ENCODE assay signal across 18 cellular contexts in genomic region chr18:28159055-28159454, GRCh38. TPM values are rescaled to one million over a fixed set of nuclear protein-coding genes. Genes with fewer than 3 reads are reported as not detected.
DNase-seq lines count a peak whose midpoint lies in the region; ATAC-seq and TF ChIP-seq lines count a peak whose summit lies in the region.
"Had no signal": no experiment of that assay in that cellular context is flagged by ENCODE, and none has a peak within 500 bp of the region (broad histone marks: within the 10 kb centered on the region; RNA-seq: fewer than 3 reads in every experiment).

No MANE protein-coding gene starts in this region.

- peaks cover 40% of the 10 kb centered on the region for H3K4me1 Mint-ChIP-seq in WTC11
- H3K4me1 Mint-ChIP-seq: activated CD4-positive, alpha-beta T cell treated with anti-CD3 and anti-CD28 coated beads, Interleukin-2, amount 10 ng/mL, durations not matched to agents 7 days and 5 days had no signal

- H3K9me3 ChIP-seq in right atrium auricular region (no peaks in the 10 kb centered on the region), heart right ventricle (no peaks in the 10 kb centered on the region), ovary (no peaks in the 10 kb centered on the region)
- H3K9me3 ChIP-seq: MG63 had no signal

- ATAC-seq in Right ventricle myocardium superior (ENCODE audit: poor library complexity) = peak; percentile 27
- ATAC-seq in WTC11 = peak; percentile 38; the same call in 1 of the 2 replicates
- ATAC-seq in heart right ventricle = peak in 4 of 8 donors; percentile 50 to 60 (median 56)
- ATAC-seq: HepG2 had no signal

- TF ChIP-seq EP300 in ovary (IDR thresholded peaks at IDR 0.05) = no peak

- POLR2A ChIA-PET in WTC11 (lab: Charles Lee) = no interaction called here

- no peaks in the 10 kb centered on the region for H3K9me3 Mint-ChIP-seq in WTC11
- H3K9me3 Mint-ChIP-seq: activated CD4-positive, alpha-beta T cell treated with anti-CD3 and anti-CD28 coated beads, Interleukin-2, amount 10 ng/mL, durations not matched to agents 7 days and 5 days had no signal

- H3K27ac ChIP-seq in right atrium auricular region (peak overlapping the region in 1 of 2 donors; percentile 61), heart right ventricle (peak overlapping the region in 9 of 10 donors; percentile 25 to 83 (median 68)), ovary (no peak overlapping the region)

- WGBS in heart right ventricle, 2 donors = 22 to 34% methylated on average over 2 of the region's 2 CpGs
- WGBS in ovary, 3 donors = 80 to 84% (median 83%) methylated on average over 2 of the region's 2 CpGs

- TF ChIP-seq POLR2A in ovary (IDR thresholded peaks at IDR 0.05) = no peak

- intact Hi-C loops in Right ventricle myocardium superior (cut with DNase I) (no loop called here), heart right ventricle (cut with DNase I) (loop anchor here in 1 of 10 donors (10.0 kb wide), 1 partner anchor 294 kb away; no protein-coding TSS in a partner anchor), ovary (cut with DNase I) (no loop called here)

- DNase-seq in Right ventricle myocardium superior (no peak), right atrium auricular region (ENCODE audit: low spot score) (no peak), WTC11 (ENCODE audit: low spot score) (no peak), heart right ventricle (no peak), SW 1271 (lab: John Stamatoyannopoulos, UW) (no peak), ovary (no peak), SHP77 (lab: John Stamatoyannopoulos, UW) (no peak), germinal center (ENCODE audit: low spot score) (no peak)
- DNase-seq: activated CD4-positive, alpha-beta T cell treated with anti-CD3 and anti-CD28 coated beads, Interleukin-2, amount 10 ng/mL, durations not matched to agents 7 days and 5 days; activated naive CD4-positive, alpha-beta T cell treated with Interleukin-2 at 50 U/mL for 16 hours; activated T-cell treated with anti-CD3 and anti-CD28 coated beads for 4 hours; hippocampal formation; MG63; NCI-H1694 treated with DMSO at 0.1 percent for 48 hours; NCI-H524 treated with DMSO at 0.1 percent for 48 hours; occipital lobe; stimulated activated CD4-positive, alpha-beta T cell treated with anti-CD3 and anti-CD28 coated beads, Interleukin-4, amount 100 ng/mL, for 24 hours had no signal

- H3K4me3 ChIP-seq in right atrium auricular region (no peak overlapping the region), heart right ventricle (peak overlapping the region in 4 of 10 donors; percentile 6 to 29 (median 26)), ovary (no peak overlapping the region)
- H3K4me3 ChIP-seq: MG63 had no signal

- H3K36me3 Mint-ChIP-seq in WTC11 = no peaks in the 10 kb centered on the region

- no peaks in the 10 kb centered on the region; the same call in none of the 2 replicates for H3K27me3 Mint-ChIP-seq in WTC11 (ENCODE audit: low read depth)
- H3K27me3 Mint-ChIP-seq: activated CD4-positive, alpha-beta T cell treated with anti-CD3 and anti-CD28 coated beads, Interleukin-2, amount 10 ng/mL, durations not matched to agents 7 days and 5 days had no signal

- CTCF ChIA-PET in WTC11 (lab: Charles Lee) = no interaction called here

- TF ChIP-seq CTCF in right atrium auricular region (IDR thresholded peaks at IDR 0.05) (no peak), WTC11 (IDR thresholded peaks at IDR 0.05) (no peak), heart right ventricle (IDR thresholded peaks at IDR 0.05) (no peak), ovary (IDR thresholded peaks at IDR 0.05) (no peak)

- H3K27me3 ChIP-seq in right atrium auricular region (no peaks in the 10 kb centered on the region), heart right ventricle (no peaks in the 10 kb centered on the region), ovary (no peaks in the 10 kb centered on the region)
- H3K27me3 ChIP-seq: MG63 had no signal

- H3K27ac Mint-ChIP-seq in WTC11 = no peak overlapping the region
- H3K27ac Mint-ChIP-seq: activated CD4-positive, alpha-beta T cell treated with anti-CD3 and anti-CD28 coated beads, Interleukin-2, amount 10 ng/mL, durations not matched to agents 7 days and 5 days had no signal

- H3K4me1 ChIP-seq in right atrium auricular region (peaks cover 0 to 63% of the 10 kb centered on the region in 2 donors), heart right ventricle (peaks cover 0 to 100% (median 39%) of the 10 kb centered on the region in 9 donors), ovary (ENCODE audit: insufficient read depth) (peaks cover 6% of the 10 kb centered on the region)

- H3K36me3 ChIP-seq in right atrium auricular region = no peaks in the 10 kb centered on the region
- no peaks in the 10 kb centered on the region for H3K36me3 ChIP-seq in heart right ventricle
- H3K36me3 ChIP-seq in ovary = no peaks in the 10 kb centered on the region
- H3K36me3 ChIP-seq: MG63 had no signal

- H3K4me3 Mint-ChIP-seq in WTC11 = no peak overlapping the region
- H3K4me3 Mint-ChIP-seq: activated CD4-positive, alpha-beta T cell treated with anti-CD3 and anti-CD28 coated beads, Interleukin-2, amount 10 ng/mL, durations not matched to agents 7 days and 5 days had no signal

TF ChIP-seq in WTC11, 78 proteins besides CTCF, POLR2A, EP300 and RAD21 (continues in another document):
- TF ChIP-seq HMGXB4 (CRISPR knock-in tag; IDR thresholded peaks at IDR 0.05) (no peak), STAT6 (CRISPR knock-in tag; conservative IDR thresholded peaks at IDR 0.05; ENCODE audit: low read depth) (no peak), JAZF1 (CRISPR knock-in tag; IDR thresholded peaks at IDR 0.05) (no peak), RELA (CRISPR knock-in tag; IDR thresholded peaks at IDR 0.05; ENCODE audit: borderline replicate concordance) (no peak), SMAD4 (CRISPR knock-in tag; IDR thresholded peaks at IDR 0.05) (no peak), MAX (CRISPR knock-in tag; IDR thresholded peaks at IDR 0.05) (no peak), PREB (CRISPR knock-in tag; IDR thresholded peaks at IDR 0.05; ENCODE audit: borderline replicate concordance) (no peak), ATF2 (CRISPR knock-in tag; IDR thresholded peaks at IDR 0.05; ENCODE audit: borderline replicate concordance, low read depth) (no peak)

RNA-seq across cellular contexts. Expression of gene CDH2, which starts 17.9 kb away (rescaled TPM):
- total RNA-seq in Right ventricle myocardium superior (308 TPM), right atrium auricular region (100 to 1,000 TPM; 205 to 269 TPM), WTC11 (2021) (15.9 to 17.3 TPM (median 16.9 TPM) in 3 replicates), heart right ventricle (100 to 1,000 TPM; 325 to 575 (median 518) TPM), ovary (10 to 100 TPM in 4 of 7 donors, 1 to 10 TPM in 3; 2.9 to 15.4 (median 10.1) TPM)
- polyA plus RNA-seq in heart right ventricle (100 to 1,000 TPM in 1 of 2 donors, 10 to 100 TPM in 1; 50.3 to 101 TPM), ovary (10 to 100 TPM; 12.3 to 78.3 TPM)
- total RNA-seq: activated CD4-positive, alpha-beta T cell treated with anti-CD3 and anti-CD28 coated beads, Interleukin-2, amount 10 ng/mL, durations not matched to agents 7 days and 5 days had no signal

Comparison
In these comparisons a context has a peak if more than half of its experiments do, and no peak if none do; other contexts are left out.
1. H3K27ac ChIP-seq: peak in heart right ventricle (9 of 10); none in ovary (0 of 2).
2. RNA of gene CDH2, which starts 17.9 kb away (total RNA-seq): 325 to 575 TPM in heart right ventricle, 308 TPM in Right ventricle myocardium superior (single experiment) and 205 to 269 TPM in right atrium auricular region; 15.9 to 17.3 TPM in WTC11 and 2.9 to 15.4 TPM in ovary; every median in the first group is over 10 times any median in the second.